ENCODE assay signal across 9 cellular contexts in genomic region chr12:613996-614726, GRCh38. TPM values are rescaled to one million over a fixed set of nuclear protein-coding genes. Genes with fewer than 3 reads are reported as not detected.
DNase-seq lines count a peak whose midpoint lies in the region; ATAC-seq and TF ChIP-seq lines count a peak whose summit lies in the region.
"Had no signal": no experiment of that assay in that cellular context is flagged by ENCODE, and none has a peak within 500 bp of the region (broad histone marks: within the 10 kb centered on the region; RNA-seq: fewer than 3 reads in every experiment).

No MANE protein-coding gene starts in this region.

- peak overlapping the region; percentile 64 for H4K91ac ChIP-seq in mesenchymal stem cell (ENCODE audit: low read length)

- H2BK120ac ChIP-seq in mesenchymal stem cell (ENCODE audit: low read depth, low read length), result no peak overlapping the region

- H2AK5ac ChIP-seq in mesenchymal stem cell (ENCODE audit: low read length, severe bottlenecking), result no peak overlapping the region

- no peak overlapping the region for H3K23ac ChIP-seq in mesenchymal stem cell (ENCODE audit: low read length in 2 of 2)

- H3K79me1 ChIP-seq in mesenchymal stem cell (replicated peaks; ENCODE audit: low read length, poor library complexity, severe bottlenecking), result no peaks in the 10 kb centered on the region

- 77% methylated on average over 10 of the region's 10 CpGs for WGBS in mesenchymal stem cell

- no peak overlapping the region for H3K9ac ChIP-seq in mesenchymal stem cell (ENCODE audit: low read length)

- H3K4ac ChIP-seq in mesenchymal stem cell (ENCODE audit: low read depth in 1 of 2, low read length in 2 of 2), result no peak overlapping the region

- peaks cover 2% of the 10 kb centered on the region for H3K36me3 Mint-ChIP-seq in activated naive CD8-positive, alpha-beta T cell treated with anti-CD3 and anti-CD28 coated beads, Interleukin-2, amount 10 ng/mL, durations not matched to agents 7 days and 5 days

- peaks cover 7% of the 10 kb centered on the region for H3K4me1 ChIP-seq in mesenchymal stem cell (ENCODE audit: control insufficient read depth, insufficient read depth, low read depth, low read length)

- peak; percentile 78 for TF ChIP-seq CTCF in GM10266 (IDR thresholded peaks at IDR 0.05; ENCODE audit: control insufficient read depth, insufficient read depth, low read depth, missing control alignments)

- no peak overlapping the region for H3K4me2 ChIP-seq in mesenchymal stem cell (ENCODE audit: low read length, poor library complexity, severe bottlenecking)

- no peaks in the 10 kb centered on the region for H3K9me3 Mint-ChIP-seq in activated naive CD8-positive, alpha-beta T cell treated with anti-CD3 and anti-CD28 coated beads, Interleukin-2, amount 10 ng/mL, durations not matched to agents 7 days and 5 days
- H3K9me3 Mint-ChIP-seq: T-helper 1 cell treated with Interleukin-12 subunit alpha and Interleukin-12 subunit beta and Interleukin-4 antibody, amounts not matched to agents 30 μg/mL and 1 μg/mL, for 36 hours had no signal

- H3K27ac Mint-ChIP-seq in activated naive CD8-positive, alpha-beta T cell treated with anti-CD3 and anti-CD28 coated beads, Interleukin-2, amount 10 ng/mL, durations not matched to agents 7 days and 5 days, result no peak overlapping the region
- H3K27ac Mint-ChIP-seq: T-helper 1 cell treated with Interleukin-12 subunit alpha and Interleukin-12 subunit beta and Interleukin-4 antibody, amounts not matched to agents 30 μg/mL and 1 μg/mL, for 36 hours had no signal

- H2BK12ac ChIP-seq in mesenchymal stem cell (ENCODE audit: low read length in 2 of 2), result peak overlapping the region in 1 of 2 experiments; percentile 3

- H2BK15ac ChIP-seq in mesenchymal stem cell (ENCODE audit: low read depth, poor library complexity, severe bottlenecking), result no peak overlapping the region

- DNase-seq in GM10266 (ENCODE audit: extremely low spot score) (peak; percentile 62), NAMALWA (ENCODE audit: low spot score) (peak; percentile 43), mesenchymal stem cell (peak; percentile 9), CD1c-positive myeloid dendritic cell (ENCODE audit: extremely low spot score) (no peak), 8988T (no peak), inferior parietal cortex (ENCODE audit: extremely low spot score) (no peak)
- peak; percentile 12 for DNase-seq in activated naive CD8-positive, alpha-beta T cell treated with anti-CD3 and anti-CD28 coated beads, Interleukin-2, amount 10 ng/mL, durations not matched to agents 7 days and 5 days

- no peaks in the 10 kb centered on the region for H3K9me3 ChIP-seq in mesenchymal stem cell (ENCODE audit: control insufficient read depth, low read length)

- no peaks in the 10 kb centered on the region for H3K27me3 Mint-ChIP-seq in activated naive CD8-positive, alpha-beta T cell treated with anti-CD3 and anti-CD28 coated beads, Interleukin-2, amount 10 ng/mL, durations not matched to agents 7 days and 5 days

- no peak overlapping the region for H4K8ac ChIP-seq in mesenchymal stem cell (ENCODE audit: low read length)

- POLR2A ChIA-PET in activated naive CD8-positive, alpha-beta T cell treated with anti-CD3 and anti-CD28 coated beads, Interleukin-2, amount 10 ng/mL, durations not matched to agents 7 days and 5 days (lab: Charles Lee), result interaction anchor here (0.6 to 3.3 kb wide), 6 partner anchors 60 to 140 kb away, joined by 3 to 23 read pairs (median 4); partner anchors contain the start of gene WNK1

- H3K27ac ChIP-seq in mesenchymal stem cell (ENCODE audit: low read length, poor library complexity, severe bottlenecking), result no peak overlapping the region

- H3K14ac ChIP-seq in mesenchymal stem cell (ENCODE audit: low read length in 2 of 2), result no peak overlapping the region

- H3K4me3 ChIP-seq in mesenchymal stem cell (ENCODE audit: insufficient read depth in 1 of 2, low read depth in 1 of 2, low read length in 2 of 2), result no peak overlapping the region

- no peak for ATAC-seq in activated naive CD8-positive, alpha-beta T cell treated with anti-CD3 and anti-CD28 coated beads, Interleukin-2, amount 10 ng/mL, durations not matched to agents 7 days and 5 days (ENCODE audit: low read depth)
- no peak for ATAC-seq in GM19395 (IDR thresholded peaks at IDR 0.05; ENCODE audit: unreplicated experiment)

- H3K4me1 Mint-ChIP-seq in activated naive CD8-positive, alpha-beta T cell treated with anti-CD3 and anti-CD28 coated beads, Interleukin-2, amount 10 ng/mL, durations not matched to agents 7 days and 5 days, result peaks cover 49% of the 10 kb centered on the region

- H3K4me3 Mint-ChIP-seq in activated naive CD8-positive, alpha-beta T cell treated with anti-CD3 and anti-CD28 coated beads, Interleukin-2, amount 10 ng/mL, durations not matched to agents 7 days and 5 days, result no peak overlapping the region
- H3K4me3 Mint-ChIP-seq: T-helper 1 cell treated with Interleukin-12 subunit alpha and Interleukin-12 subunit beta and Interleukin-4 antibody, amounts not matched to agents 30 μg/mL and 1 μg/mL, for 36 hours had no signal

- H2AFZ ChIP-seq in mesenchymal stem cell (ENCODE audit: low read depth, low read length), result no peak overlapping the region

- no peaks in the 10 kb centered on the region for H3K27me3 ChIP-seq in mesenchymal stem cell (ENCODE audit: control insufficient read depth in 1 of 2, insufficient read depth in 1 of 2, low read length in 2 of 2)

- H2BK5ac ChIP-seq in mesenchymal stem cell (ENCODE audit: low read depth, low read length, poor library complexity, severe bottlenecking), result no peak overlapping the region

- no peaks in the 10 kb centered on the region for H3K36me3 ChIP-seq in mesenchymal stem cell (ENCODE audit: control insufficient read depth in 1 of 2, insufficient read depth in 2 of 2, low read depth in 1 of 2, low read length in 2 of 2)

- H3K18ac ChIP-seq in mesenchymal stem cell (ENCODE audit: low read depth in 1 of 2, low read length in 2 of 2), result no peak overlapping the region

RNA-seq across cellular contexts. Expression of gene NINJ2, which starts 49.1 kb away (rescaled TPM):
- total RNA-seq in activated naive CD8-positive, alpha-beta T cell treated with anti-CD3 and anti-CD28 coated beads, Interleukin-2, amount 10 ng/mL, durations not matched to agents 7 days and 5 days, result 1 to 10 TPM; 5.4 to 7.8 TPM
- 0.46 TPM for polyA plus RNA-seq in mesenchymal stem cell (2013, experiment 1 of 2)
- 0.47 TPM for polyA plus RNA-seq in mesenchymal stem cell (2013, experiment 2 of 2)

Comparison
In these comparisons a context has a peak if more than half of its experiments do, and no peak if none do; other contexts are left out.
1. DNase-seq: peak in GM10266 (single experiment), NAMALWA (single experiment), activated naive CD8-positive, alpha-beta T cell treated with anti-CD3 and anti-CD28 coated beads, Interleukin-2, amount 10 ng/mL, durations not matched to agents 7 days and 5 days (single experiment) and mesenchymal stem cell (single experiment); none in CD1c-positive myeloid dendritic cell (single experiment), 8988T (single experiment) and inferior parietal cortex (single experiment).